Comparison of ENCODE assay signal across 27 cellular contexts in genomic region chr13:74449811-74450524, GRCh38.
"Had no signal": no experiment of that assay in that cellular context is flagged by ENCODE, and none has a peak within 500 bp of the region (broad histone marks: within the 10 kb centered on the region; RNA-seq: fewer than 3 reads in every experiment).

No MANE protein-coding gene starts in this region.

- H3K27ac Mint-ChIP-seq: activated naive CD8-positive, alpha-beta T cell treated with anti-CD3 and anti-CD28 coated beads for 36 hours; immature natural killer cell; memory B cell; naive thymus-derived CD4-positive, alpha-beta T cell; stimulated activated effector memory CD8-positive, alpha-beta T cell treated with anti-CD3 and anti-CD28 coated beads, Interleukin-12 subunit alpha, Interleukin-12 subunit beta, amount 100 ng/mL, for 72 hours; stimulated activated naive CD8-positive, alpha-beta T cell treated with anti-CD3 and anti-CD28 coated beads, Interleukin-15, amount 100 ng/mL, for 72 hours; T-helper 2 cell treated with Interferon-gamma antibody and Interleukin-4, amounts not matched to agents 5 μg/mL and 100 μg/mL, for 36 hours had no signal

- H3K36me3 Mint-ChIP-seq: memory B cell; stimulated activated effector memory CD8-positive, alpha-beta T cell treated with anti-CD3 and anti-CD28 coated beads, Interleukin-12 subunit alpha, Interleukin-12 subunit beta, amount 100 ng/mL, for 72 hours had no signal

- H3K4me1 ChIP-seq: pancreas, psoas muscle, right atrium auricular region had no signal

- DNase-seq: activated CD4-positive, alpha-beta T cell treated with anti-CD3 and anti-CD28 coated beads for 48 hours; activated CD4-positive, alpha-beta T cell treated with anti-CD3 and anti-CD28 coated beads, Interleukin-2, amount 50 U/mL, for 48 hours; activated CD8-positive, alpha-beta memory T cell treated with anti-CD3 and anti-CD28 coated beads for 24 hours; activated effector memory CD4-positive, alpha-beta T cell treated with Interleukin-2 at 50 U/mL for 16 hours; activated naive CD4-positive, alpha-beta T cell treated with Interleukin-2 at 50 U/mL for 16 hours; activated naive CD8-positive, alpha-beta T cell treated with anti-CD3 and anti-CD28 coated beads for 36 hours; adrenal gland; aorta; cortex of kidney; heart left ventricle; hypothalamus; immature natural killer cell; midbrain; naive thymus-derived CD4-positive, alpha-beta T cell; pancreas; psoas muscle; stimulated activated CD4-positive, alpha-beta T cell treated with anti-CD3 and anti-CD28 coated beads, Interleukin-4, amount 100 ng/mL, for 24 hours; stimulated activated naive CD8-positive, alpha-beta T cell treated with anti-CD3 and anti-CD28 coated beads, Interleukin-15, amount 100 ng/mL, for 72 hours; substantia nigra; T-helper 1 cell had no signal

- H3K4me1 Mint-ChIP-seq: immature natural killer cell had no signal

- H3K27me3 ChIP-seq: adrenal gland, heart left ventricle, pancreas, right atrium auricular region, tibial nerve had no signal

- H3K4me3 ChIP-seq: adrenal gland, heart left ventricle, pancreas, psoas muscle, right atrium auricular region, tibial nerve had no signal

- H3K4me3 Mint-ChIP-seq: activated naive CD8-positive, alpha-beta T cell treated with anti-CD3 and anti-CD28 coated beads for 36 hours; brain; immature natural killer cell; memory B cell; naive thymus-derived CD4-positive, alpha-beta T cell; stimulated activated effector memory CD8-positive, alpha-beta T cell treated with anti-CD3 and anti-CD28 coated beads, Interleukin-12 subunit alpha, Interleukin-12 subunit beta, amount 100 ng/mL, for 72 hours; stimulated activated naive CD8-positive, alpha-beta T cell treated with anti-CD3 and anti-CD28 coated beads, Interleukin-15, amount 100 ng/mL, for 72 hours; T-helper 2 cell treated with Interferon-gamma antibody and Interleukin-4, amounts not matched to agents 5 μg/mL and 100 μg/mL, for 36 hours had no signal

- H3K27me3 Mint-ChIP-seq: brain had no signal

- H3K36me3 ChIP-seq: adrenal gland, heart left ventricle, pancreas, right atrium auricular region, tibial nerve had no signal

- H3K9me3 ChIP-seq: adrenal gland, pancreas, psoas muscle, right atrium auricular region, tibial nerve had no signal

- H3K27ac ChIP-seq: adrenal gland, heart left ventricle, pancreas, psoas muscle, right atrium auricular region, tibial nerve, VCaP had no signal

- H3K9me3 Mint-ChIP-seq: activated naive CD8-positive, alpha-beta T cell treated with anti-CD3 and anti-CD28 coated beads for 36 hours; immature natural killer cell; stimulated activated effector memory CD8-positive, alpha-beta T cell treated with anti-CD3 and anti-CD28 coated beads, Interleukin-12 subunit alpha, Interleukin-12 subunit beta, amount 100 ng/mL, for 72 hours had no signal
